ENCODE assay signal across 13 cellular contexts in the genomic region with DNA sequence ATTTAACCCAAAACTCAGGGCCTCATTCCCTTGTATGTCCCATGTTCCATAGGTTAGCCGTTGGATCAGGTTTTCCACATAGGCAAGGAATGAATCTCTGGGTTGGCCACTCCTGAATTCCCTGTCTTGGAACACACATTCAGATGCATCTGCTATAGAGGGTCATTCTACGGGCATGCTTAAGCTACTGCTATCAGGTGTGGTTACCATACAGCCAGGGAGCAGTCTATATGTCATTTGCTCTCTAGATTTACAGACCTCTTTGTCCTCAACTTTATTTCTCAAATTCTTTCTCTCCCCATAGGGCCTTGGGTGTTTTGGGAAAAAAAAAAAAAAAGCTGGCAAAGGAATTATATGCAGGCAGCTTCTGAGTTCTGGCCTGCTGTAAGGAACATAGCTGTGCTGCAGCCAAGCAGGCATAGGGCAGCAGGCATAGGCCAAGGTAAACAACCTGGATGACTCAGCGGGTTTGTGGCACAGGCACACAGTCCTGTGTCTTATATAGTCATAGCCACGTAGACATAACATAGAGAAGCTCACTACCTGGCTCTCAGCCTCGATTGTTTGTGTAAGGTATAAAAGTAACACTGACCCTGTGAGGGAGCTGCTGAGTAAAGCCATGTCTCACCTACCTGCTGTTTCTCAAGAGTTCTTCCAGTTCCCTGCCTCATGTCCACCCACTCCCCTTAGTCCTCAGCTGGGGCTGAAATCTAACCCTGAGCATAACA.
DNase-seq lines count a peak whose midpoint lies in the region; ATAC-seq, FAIRE-seq and TF ChIP-seq lines count a peak whose summit lies in the region.
"Had no signal": no experiment of that assay in that cellular context is flagged by ENCODE, and none has a peak within 500 bp of the region (broad histone marks: within the 10 kb centered on the region; RNA-seq: fewer than 3 reads in every experiment).

No MANE protein-coding gene starts in this region.

- H3K14ac ChIP-seq in H1 (ENCODE audit: insufficient read length): no peak overlapping the region

- ATAC-seq in GM19035 (IDR thresholded peaks at IDR 0.05; ENCODE audit: unreplicated experiment): no peak

- DNase-seq in DMS53 (lab: John Stamatoyannopoulos, UW) (peak; percentile 92), NCI-H69 (lab: John Stamatoyannopoulos, UW) (peak; percentile 18), H1 (ENCODE audit: low read depth in 1 of 2, low spot score in 2 of 2) (no peak), mesothelial cell of epicardium (ENCODE audit: low spot score in 2 of 2, unreplicated experiment in 2 of 2) (no peak), OCI-LY7 (ENCODE audit: low spot score) (no peak), NOMO-1 treated with DMSO at 0.1 percent for 48 hours (lab: John Stamatoyannopoulos, UW; ENCODE audit: unreplicated experiment) (no peak)
- no peak for DNase-seq in activated CD8-positive, alpha-beta memory T cell treated with anti-CD3 and anti-CD28 coated beads for 24 hours
- DNase-seq: activated CD4-positive, alpha-beta T cell treated with anti-CD3 and anti-CD28 coated beads, Interleukin-2, amount 10 ng/mL, durations not matched to agents 7 days and 5 days; activated naive CD8-positive, alpha-beta T cell treated with anti-CD3 and anti-CD28 coated beads for 36 hours; NCI-H1930; ovary had no signal

- H2BK15ac ChIP-seq in H1 (ENCODE audit: low read length): no peak overlapping the region

- H2BK5ac ChIP-seq in H1 (ENCODE audit: low read depth, low read length): no peak overlapping the region

- H2BK120ac ChIP-seq in H1 (replicated peaks; ENCODE audit: low read depth, low read length): no peak overlapping the region

- H3K4me3 Mint-ChIP-seq in mesothelial cell of epicardium: no peak overlapping the region
- H3K4me3 Mint-ChIP-seq: activated CD4-positive, alpha-beta T cell treated with anti-CD3 and anti-CD28 coated beads, Interleukin-2, amount 10 ng/mL, durations not matched to agents 7 days and 5 days; activated naive CD8-positive, alpha-beta T cell treated with anti-CD3 and anti-CD28 coated beads for 36 hours had no signal

- no peak overlapping the region for H3K9ac ChIP-seq in H1 (replicated peaks in 1 of 4; ENCODE audit: extremely low read depth in 1 of 4, low read depth in 3 of 4, low read length in 3 of 4)
- H3K9ac ChIP-seq: BLaER1 treated with 17β-estradiol and CSF1 and Interleukin-3, amounts not matched to agents 10 nM and 100 nM had no signal

- no peak overlapping the region for H3K4ac ChIP-seq in H1 (replicated peaks; ENCODE audit: insufficient read length, low read depth, low read length)

- peak overlapping the region; percentile 71 for H3K27ac Mint-ChIP-seq in mesothelial cell of epicardium
- H3K27ac Mint-ChIP-seq: activated CD4-positive, alpha-beta T cell treated with anti-CD3 and anti-CD28 coated beads, Interleukin-2, amount 10 ng/mL, durations not matched to agents 7 days and 5 days; activated naive CD8-positive, alpha-beta T cell treated with anti-CD3 and anti-CD28 coated beads for 36 hours had no signal

- no peaks in the 10 kb centered on the region for H3K23me2 ChIP-seq in H1 (ENCODE audit: low read depth, low read length)

- H3K23ac ChIP-seq in H1 (ENCODE audit: insufficient read length): no peak overlapping the region

- H3K9me3 ChIP-seq in H1 (ENCODE audit: insufficient read depth in 2 of 2, low read depth in 1 of 2, low read length in 1 of 2): peaks cover 7 to 16% of the 10 kb centered on the region in 2 experiments; a peak in 3 of 4 replicates
- no peaks in the 10 kb centered on the region for H3K9me3 ChIP-seq in OCI-LY7 (ENCODE audit: low read length)
- H3K9me3 ChIP-seq: ovary had no signal

- peaks cover 16% of the 10 kb centered on the region for H3K36me3 Mint-ChIP-seq in mesothelial cell of epicardium

- H3K27me3 Mint-ChIP-seq in mesothelial cell of epicardium (ENCODE audit: low read depth): no peaks in the 10 kb centered on the region
- H3K27me3 Mint-ChIP-seq: activated CD4-positive, alpha-beta T cell treated with anti-CD3 and anti-CD28 coated beads, Interleukin-2, amount 10 ng/mL, durations not matched to agents 7 days and 5 days; activated naive CD8-positive, alpha-beta T cell treated with anti-CD3 and anti-CD28 coated beads for 36 hours had no signal

- WGBS in H1 (ENCODE audit: extremely low coverage in 1 of 2, insufficient coverage in 1 of 2, insufficient read length in 1 of 2, insufficient replicate concordance in 2 of 2, low coverage in 1 of 2, low lambda C conversion rate in 2 of 2, missing lambda C conversion rate in 1 of 2), 2 experiments: 86% methylated on average over 5 of the region's 5 CpGs; no CpG with 5 or more reads in 1 of the 2 experiments

- peaks cover 40% of the 10 kb centered on the region for H3K4me1 Mint-ChIP-seq in mesothelial cell of epicardium
- H3K4me1 Mint-ChIP-seq: activated CD4-positive, alpha-beta T cell treated with anti-CD3 and anti-CD28 coated beads, Interleukin-2, amount 10 ng/mL, durations not matched to agents 7 days and 5 days; activated naive CD8-positive, alpha-beta T cell treated with anti-CD3 and anti-CD28 coated beads for 36 hours had no signal

- no peak overlapping the region for H4K91ac ChIP-seq in H1 (replicated peaks; ENCODE audit: insufficient read length, low read length)

- no peak for TF ChIP-seq POLR2A in H1 (IDR thresholded peaks at IDR 0.05; ENCODE audit: control extremely low read depth in 1 of 2, low read depth in 2 of 2, low read length in 2 of 2)

- no peak for TF ChIP-seq RAD21 in H1 (IDR thresholded peaks at IDR 0.05 in 1 of 2, conservative IDR thresholded peaks at IDR 0.05 in 1 of 2; ENCODE audit: low read depth in 2 of 2, low read length in 2 of 2)

- no peak overlapping the region for H4K8ac ChIP-seq in H1 (ENCODE audit: extremely low read depth, insufficient read depth, low read length)

- TF ChIP-seq EP300 in H1 (IDR thresholded peaks at IDR 0.05; ENCODE audit: borderline replicate concordance in 1 of 2, low read depth in 2 of 2, low read length in 2 of 2): no peak

- H3K4me2 ChIP-seq in H1 (ENCODE audit: insufficient read depth in 1 of 2, low read depth in 2 of 2, low read length in 2 of 2) (no peak overlapping the region), OCI-LY7 (ENCODE audit: low read length) (no peak overlapping the region)
- H3K4me2 ChIP-seq: BLaER1 treated with 17β-estradiol and CSF1 and Interleukin-3, amounts not matched to agents 10 nM and 100 nM had no signal

- no TSS peak for BruUV-seq in OCI-LY7 (replicated peaks; lab: Mats Ljungman, UMichigan)

- no peak overlapping the region for H4K5ac ChIP-seq in H1 (ENCODE audit: insufficient read length, low read depth, low read length)

- POLR2A ChIA-PET in H1 (lab: Charles Lee; ENCODE audit: partially characterized antibody): no interaction called here
- POLR2A ChIA-PET in OCI-LY7 (lab: Charles Lee): interaction anchor here (0.6 kb wide), 2 partner anchors 54 to 451 kb away, joined by 3 read pairs; no protein-coding TSS in a partner anchor

- H3K9me3 Mint-ChIP-seq in mesothelial cell of epicardium: peaks cover 24% of the 10 kb centered on the region

- TF ChIP-seq CTCF in H1 (IDR thresholded peaks at IDR 0.05; ENCODE audit: control extremely low read depth in 1 of 3, insufficient read depth in 1 of 3, low read depth in 1 of 3, low read length in 3 of 3) (no peak), mesothelial cell of epicardium (IDR thresholded peaks at IDR 0.05; ENCODE audit: unreplicated experiment) (no peak), OCI-LY7 (conservative IDR thresholded peaks at IDR 0.05; ENCODE audit: low read length) (no peak)

- no peaks in the 10 kb centered on the region for H3K4me1 ChIP-seq in H1 (replicated peaks in 1 of 4; ENCODE audit: control insufficient read depth in 3 of 4, insufficient read depth in 4 of 4, low read length in 3 of 4)
- H3K4me1 ChIP-seq in OCI-LY7 (ENCODE audit: insufficient read depth, low read length, poor library complexity, severe bottlenecking): no peaks in the 10 kb centered on the region

- H3K27ac ChIP-seq in H1 (ENCODE audit: low read depth, low read length) (no peak overlapping the region), OCI-LY7 (ENCODE audit: low read depth, low read length, poor library complexity, severe bottlenecking) (no peak overlapping the region)
- H3K27ac ChIP-seq: BLaER1 treated with 17β-estradiol and CSF1 and Interleukin-3, amounts not matched to agents 10 nM and 100 nM; ovary had no signal

- no peak overlapping the region for H3K4me3 ChIP-seq in H1 (ENCODE audit: extremely low read depth in 1 of 4, insufficient read depth in 2 of 4, low read depth in 3 of 4, low read length in 4 of 4)
- no peak overlapping the region for H3K4me3 ChIP-seq in OCI-LY7 (ENCODE audit: low read depth, low read length, poor library complexity, severe bottlenecking)
- H3K4me3 ChIP-seq: BLaER1 treated with 17β-estradiol and CSF1 and Interleukin-3, amounts not matched to agents 10 nM and 100 nM; ovary had no signal

- no peaks in the 10 kb centered on the region for H3K9me2 ChIP-seq in OCI-LY7 (ENCODE audit: insufficient read depth, low read length)

- no peaks in the 10 kb centered on the region for H3K79me2 ChIP-seq in H1 (ENCODE audit: control insufficient read depth in 1 of 2, insufficient read depth in 2 of 2, low read length in 2 of 2)
- H3K79me2 ChIP-seq in OCI-LY7 (ENCODE audit: insufficient read depth, low read depth, low read length): no peaks in the 10 kb centered on the region

- H2BK20ac ChIP-seq in H1 (ENCODE audit: low read length): no peak overlapping the region

- no peaks in the 10 kb centered on the region for H3K79me1 ChIP-seq in H1 (ENCODE audit: low read depth, low read length)

- CTCF ChIA-PET in H1 (lab: Charles Lee; ENCODE audit: partially characterized antibody) (interaction anchor here (0.5 to 2.8 kb wide), 7 partner anchors 9 to 1149 kb away, joined by 3 to 16 read pairs (median 5); no protein-coding TSS in a partner anchor), OCI-LY7 (lab: Charles Lee; ENCODE audit: unreplicated experiment) (no interaction called here)

- H3K36me3 ChIP-seq in H1 (ENCODE audit: control insufficient read depth in 2 of 4, insufficient read depth in 4 of 4, low read length in 3 of 4): no peaks in the 10 kb centered on the region; a peak in 1 of 8 replicates
- no peaks in the 10 kb centered on the region for H3K36me3 ChIP-seq in OCI-LY7 (ENCODE audit: insufficient read depth, low read length)
- H3K36me3 ChIP-seq: ovary had no signal

- FAIRE-seq in H1 (lab: Jason Lieb, UNC): no peak

- peak overlapping the region; percentile 86; the same call in 1 of the 2 replicates for H2AFZ ChIP-seq in H1 (ENCODE audit: low read length)
- H2AFZ ChIP-seq in OCI-LY7 (ENCODE audit: low read length): no peak overlapping the region

- H3K56ac ChIP-seq in H1 (replicated peaks; ENCODE audit: insufficient read length, low read depth, low read length): no peak overlapping the region

- intact Hi-C loops in OCI-LY7 (cut with micrococcal nuclease; ENCODE audit: unreplicated experiment): no loop called here

- no peaks in the 10 kb centered on the region for H4K20me1 ChIP-seq in H1 (replicated peaks in 1 of 2; ENCODE audit: control insufficient read depth in 1 of 2, insufficient read depth in 2 of 2, low read length in 2 of 2)
- H4K20me1 ChIP-seq in OCI-LY7 (ENCODE audit: insufficient read depth, low read length): no peaks in the 10 kb centered on the region
- H4K20me1 ChIP-seq: BLaER1 treated with 17β-estradiol and CSF1 and Interleukin-3, amounts not matched to agents 10 nM and 100 nM had no signal

- H3K27me3 ChIP-seq in H1 (replicated peaks in 1 of 4; ENCODE audit: control insufficient read depth in 3 of 4, extremely low read depth in 1 of 4, insufficient read depth in 3 of 4, low read length in 3 of 4): no peaks in the 10 kb centered on the region
- H3K27me3 ChIP-seq: BLaER1 treated with 17β-estradiol and CSF1 and Interleukin-3, amounts not matched to agents 10 nM and 100 nM; ovary had no signal

- no peak overlapping the region for H3K18ac ChIP-seq in H1 (ENCODE audit: extremely low read depth, low read length)

- H2BK12ac ChIP-seq in H1 (ENCODE audit: low read depth, low read length): no peak overlapping the region

- no peak overlapping the region for H2AK5ac ChIP-seq in H1 (ENCODE audit: low read depth, low read length)

Comparison
In these comparisons a context has a peak if more than half of its experiments do, and no peak if none do; other contexts are left out.
1. DNase-seq: peak in DMS53 (single experiment) and NCI-H69 (single experiment); none in H1 (0 of 2), mesothelial cell of epicardium (0 of 2), OCI-LY7 (single experiment), activated CD8-positive, alpha-beta memory T cell treated with anti-CD3 and anti-CD28 coated beads for 24 hours (single experiment) and NOMO-1 treated with DMSO at 0.1 percent for 48 hours (single experiment).